In the genomic region with DNA sequence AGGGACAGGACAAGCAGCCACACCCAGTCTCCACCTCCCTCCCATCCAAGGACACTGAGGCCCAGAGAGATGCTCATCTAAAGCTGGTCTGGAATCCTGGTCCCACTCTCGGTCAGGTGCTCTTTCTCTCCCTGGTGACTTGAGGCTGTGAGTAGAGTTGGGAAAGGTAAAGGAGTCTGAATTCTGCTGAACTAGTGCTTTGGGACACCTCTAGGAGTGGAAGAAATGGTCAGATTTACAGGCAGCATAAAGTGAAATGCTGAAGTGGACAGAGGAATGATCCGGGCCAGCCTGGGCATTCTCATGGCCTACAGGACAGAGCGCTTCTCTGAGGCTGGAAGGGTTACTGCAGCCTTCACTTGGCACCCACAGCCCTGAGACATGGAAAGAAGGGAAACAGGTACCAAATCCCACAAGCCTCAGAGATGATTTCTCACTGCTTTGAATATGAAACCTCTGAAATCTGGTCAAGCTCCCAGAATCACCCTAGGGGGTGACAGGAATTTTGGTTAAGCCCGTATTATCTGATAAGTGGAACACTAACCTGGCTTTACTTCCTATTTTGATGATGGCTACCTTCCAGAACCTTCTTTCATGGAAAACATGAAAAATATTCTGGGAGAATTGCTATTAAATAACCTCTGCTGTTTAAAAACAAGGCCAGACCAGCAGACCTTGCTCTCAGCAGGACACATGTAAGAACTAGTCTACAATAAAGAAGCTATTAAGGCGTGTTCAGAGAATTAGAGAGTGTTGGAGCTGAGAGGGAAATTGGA, we compare ENCODE assay signal across 14 cellular contexts.
DNase-seq lines count a peak whose midpoint lies in the region; ATAC-seq, FAIRE-seq and TF ChIP-seq lines count a peak whose summit lies in the region.
"Had no signal": no experiment of that assay in that cellular context is flagged by ENCODE, and none has a peak within 500 bp of the region (broad histone marks: within the 10 kb centered on the region; RNA-seq: fewer than 3 reads in every experiment).

No MANE protein-coding gene starts in this region.

- peaks cover 18% of the 10 kb centered on the region; the same call in 2 of the 3 replicates for H3K4me1 ChIP-seq in A549
- peaks cover 7 to 68% (median 54%) of the 10 kb centered on the region in 9 donors for H3K4me1 ChIP-seq in heart right ventricle
- H3K4me1 ChIP-seq in prostate gland (replicated peaks): peaks cover 18% of the 10 kb centered on the region

- no peak for DNase-seq in A549 (ENCODE audit: low read depth in 1 of 2, low spot score in 1 of 2)
- no peak for DNase-seq in heart right ventricle
- no peak for DNase-seq in prostate gland (ENCODE audit: low spot score)
- no peak for DNase-seq in stimulated activated CD4-positive, alpha-beta T cell treated with anti-CD3 and anti-CD28 coated beads, Interleukin-4, amount 100 ng/mL, for 24 hours
- no peak for DNase-seq in NCI-H1930 (lab: John Stamatoyannopoulos, UW)
- no peak for DNase-seq in HEK293T (ENCODE audit: extremely low spot score)
- DNase-seq: erythroblast; MG63; stimulated activated CD4-positive, alpha-beta T cell treated with anti-CD3 and anti-CD28 coated beads, Interleukin-2, amount 100 ng/mL, for 48 hours; WERI-Rb-1 had no signal

- no peak for TF ChIP-seq CTCF in A549 (IDR thresholded peaks at IDR 0.05)
- TF ChIP-seq CTCF in heart right ventricle (IDR thresholded peaks at IDR 0.05): no peak
- TF ChIP-seq CTCF in prostate gland (IDR thresholded peaks at IDR 0.05): no peak

- POLR2A ChIA-PET in A549 (lab: Yijun Ruan, JAX) (no interaction called here), HEK293T (lab: Yijun Ruan, JAX) (no interaction called here)

- no peak for TF ChIP-seq RAD21 in A549 (conservative IDR thresholded peaks at IDR 0.05 in 1 of 2, IDR thresholded peaks at IDR 0.05 in 1 of 2)

- no peak for TF ChIP-seq POLR2A in A549 (IDR thresholded peaks at IDR 0.05; ENCODE audit: low read length)
- no peak for TF ChIP-seq POLR2A in prostate gland (IDR thresholded peaks at IDR 0.05)

- H3K4me1 Mint-ChIP-seq in activated T-helper 17 cell treated with anti-CD3 and anti-CD28 coated beads, Interleukin-2, amount 50 U/mL, for 72 hours: peaks cover 32% of the 10 kb centered on the region

- TF ChIP-seq EP300 in A549 (IDR thresholded peaks at IDR 0.05): no peak

- H3K36me3 Mint-ChIP-seq in activated T-helper 17 cell treated with anti-CD3 and anti-CD28 coated beads, Interleukin-2, amount 50 U/mL, for 72 hours (ENCODE audit: low read depth): no peaks in the 10 kb centered on the region

- FAIRE-seq in A549 (lab: Jason Lieb, UNC): no peak
- FAIRE-seq: GM18507 had no signal

- H3K4me2 ChIP-seq in A549: no peak overlapping the region

- H3K4me3 ChIP-seq in A549: no peak overlapping the region
- no peak overlapping the region for H3K4me3 ChIP-seq in heart right ventricle
- no peak overlapping the region for H3K4me3 ChIP-seq in prostate gland
- H3K4me3 ChIP-seq: MG63, ovary had no signal

- peak overlapping the region; percentile 23 for H3K27ac Mint-ChIP-seq in activated T-helper 17 cell treated with anti-CD3 and anti-CD28 coated beads, Interleukin-2, amount 50 U/mL, for 72 hours

- CTCF ChIA-PET in A549 (lab: Yijun Ruan, JAX) (interaction anchor here (0.6 kb wide), 1 partner anchor 87 kb away, joined by 3 read pairs; no protein-coding TSS in a partner anchor), HEK293T (lab: Yijun Ruan, JAX) (no interaction called here)

- no peaks in the 10 kb centered on the region for H3K27me3 Mint-ChIP-seq in activated T-helper 17 cell treated with anti-CD3 and anti-CD28 coated beads, Interleukin-2, amount 50 U/mL, for 72 hours

- WGBS in A549 (ENCODE audit: missing lambda C conversion rate): 89% methylated on average over 5 of the region's 5 CpGs
- WGBS in heart right ventricle, 2 donors: 79 to 81% methylated on average over 5 of the region's 5 CpGs
- 68% methylated on average over 5 of the region's 5 CpGs for WGBS in prostate gland

- no peak overlapping the region for H3K4me3 Mint-ChIP-seq in activated T-helper 17 cell treated with anti-CD3 and anti-CD28 coated beads, Interleukin-2, amount 50 U/mL, for 72 hours

- H3K9me3 Mint-ChIP-seq in activated T-helper 17 cell treated with anti-CD3 and anti-CD28 coated beads, Interleukin-2, amount 50 U/mL, for 72 hours: no peaks in the 10 kb centered on the region

- H3K36me3 ChIP-seq in heart right ventricle (no peaks in the 10 kb centered on the region), prostate gland (no peaks in the 10 kb centered on the region)
- H3K36me3 ChIP-seq: MG63, ovary, WERI-Rb-1 had no signal

- peaks cover 6% of the 10 kb centered on the region; the same call in 2 of the 3 replicates for H3K9me3 ChIP-seq in A549
- no peaks in the 10 kb centered on the region for H3K9me3 ChIP-seq in heart right ventricle
- no peaks in the 10 kb centered on the region for H3K9me3 ChIP-seq in prostate gland
- H3K9me3 ChIP-seq: MG63, ovary had no signal

- H3K27me3 ChIP-seq in heart right ventricle (no peaks in the 10 kb centered on the region), prostate gland (replicated peaks; ENCODE audit: insufficient read depth) (no peaks in the 10 kb centered on the region)
- H3K27me3 ChIP-seq: MG63, ovary had no signal

- ATAC-seq in A549: no peak; a peak in 1 of 6 replicates
- ATAC-seq in activated T-helper 17 cell treated with anti-CD3 and anti-CD28 coated beads, Interleukin-2, amount 50 U/mL, for 72 hours (replicated peaks): no peak
- peak in 2 of 8 donors; percentile 6 to 13 for ATAC-seq in heart right ventricle
- ATAC-seq in GM21529 (IDR thresholded peaks at IDR 0.05; ENCODE audit: unreplicated experiment): no peak

- peak overlapping the region; percentile 50 to 60; a peak in 5 of 6 replicates for H3K27ac ChIP-seq in A549
- peak overlapping the region in 8 of 10 donors; percentile 3 to 74 (median 54) for H3K27ac ChIP-seq in heart right ventricle
- peak overlapping the region; percentile 58 to 80 for H3K27ac ChIP-seq in prostate gland
- H3K27ac ChIP-seq: WERI-Rb-1 had no signal

- intact Hi-C loops in heart right ventricle (cut with DNase I) (loop anchor here in 3 of 10 donors (5.0 to 10.0 kb wide), 3 partner anchors 246 to 259 kb away; no protein-coding TSS in a partner anchor), prostate gland (cut with DNase I) (no loop called here)

TF ChIP-seq in A549, 52 proteins besides CTCF, POLR2A, EP300 and RAD21:
- TF ChIP-seq ZSCAN20 (CRISPR knock-in tag; IDR thresholded peaks at IDR 0.05) (no peak), MAFK (IDR thresholded peaks at IDR 0.05; ENCODE audit: partially characterized antibody) (peak; percentile 14), NFE2L2 (conservative IDR thresholded peaks at IDR 0.05; ENCODE audit: low read length) (no peak)

TF ChIP-seq in HEK293T, 16 proteins besides CTCF, POLR2A, EP300 and RAD21:
- TF ChIP-seq BHLHE40 (IDR thresholded peaks at IDR 0.05; ENCODE audit: borderline replicate concordance) (no peak), ELF4 (IDR thresholded peaks at IDR 0.05) (no peak), L3MBTL2 (conservative IDR thresholded peaks at IDR 0.05) (no peak), ARNT (IDR thresholded peaks at IDR 0.05) (no peak), LEF1 (IDR thresholded peaks at IDR 0.05; ENCODE audit: borderline replicate concordance) (no peak), TARDBP (IDR thresholded peaks at IDR 0.05) (no peak), ZNF384 (IDR thresholded peaks at IDR 0.05) (no peak), PKNOX1 (IDR thresholded peaks at IDR 0.05) (no peak), HDGF (IDR thresholded peaks at IDR 0.05; ENCODE audit: borderline replicate concordance) (no peak), CTBP1 (IDR thresholded peaks at IDR 0.05; ENCODE audit: borderline replicate concordance) (no peak), FOXA1 (IDR thresholded peaks at IDR 0.05) (no peak), SUZ12 (IDR thresholded peaks at IDR 0.05) (no peak), FOXM1 (IDR thresholded peaks at IDR 0.05; ENCODE audit: borderline replicate concordance) (no peak), SP1 (IDR thresholded peaks at IDR 0.05) (no peak), NFRKB (IDR thresholded peaks at IDR 0.05) (no peak), FOXK2 (IDR thresholded peaks at IDR 0.05) (no peak)
TF ChIP-seq in HEK293T: peak in this region for 0.
